Comparison of ENCODE assay signal across 1 cellular context in the genomic region with DNA sequence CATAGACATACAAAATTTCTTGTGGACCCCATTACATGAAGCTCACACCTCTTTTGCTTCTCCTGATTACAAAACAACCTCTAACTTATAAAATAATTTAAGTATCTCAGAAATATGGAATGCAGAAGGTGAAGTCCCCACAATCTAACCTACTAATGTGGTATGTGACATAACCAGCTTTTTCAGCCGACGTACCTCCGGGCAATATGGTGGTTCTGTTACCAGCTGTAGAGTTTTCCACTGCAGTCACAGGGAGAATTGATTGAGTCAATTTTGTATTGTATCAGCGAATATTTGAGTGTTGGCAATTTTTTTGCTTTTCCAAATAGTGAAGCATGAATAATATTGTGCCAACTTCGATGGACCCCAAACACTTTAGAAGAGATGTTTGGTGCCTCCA.
TF ChIP-seq lines count a peak whose summit lies in the region.

No MANE protein-coding gene starts in this region.

TF ChIP-seq in SK-N-SH treated with all-trans-retinoic acid at 6 μM for 48 hours, 23 proteins besides CTCF, POLR2A, EP300 and RAD21 (continued from another document):
- TF ChIP-seq, protein P1, sequence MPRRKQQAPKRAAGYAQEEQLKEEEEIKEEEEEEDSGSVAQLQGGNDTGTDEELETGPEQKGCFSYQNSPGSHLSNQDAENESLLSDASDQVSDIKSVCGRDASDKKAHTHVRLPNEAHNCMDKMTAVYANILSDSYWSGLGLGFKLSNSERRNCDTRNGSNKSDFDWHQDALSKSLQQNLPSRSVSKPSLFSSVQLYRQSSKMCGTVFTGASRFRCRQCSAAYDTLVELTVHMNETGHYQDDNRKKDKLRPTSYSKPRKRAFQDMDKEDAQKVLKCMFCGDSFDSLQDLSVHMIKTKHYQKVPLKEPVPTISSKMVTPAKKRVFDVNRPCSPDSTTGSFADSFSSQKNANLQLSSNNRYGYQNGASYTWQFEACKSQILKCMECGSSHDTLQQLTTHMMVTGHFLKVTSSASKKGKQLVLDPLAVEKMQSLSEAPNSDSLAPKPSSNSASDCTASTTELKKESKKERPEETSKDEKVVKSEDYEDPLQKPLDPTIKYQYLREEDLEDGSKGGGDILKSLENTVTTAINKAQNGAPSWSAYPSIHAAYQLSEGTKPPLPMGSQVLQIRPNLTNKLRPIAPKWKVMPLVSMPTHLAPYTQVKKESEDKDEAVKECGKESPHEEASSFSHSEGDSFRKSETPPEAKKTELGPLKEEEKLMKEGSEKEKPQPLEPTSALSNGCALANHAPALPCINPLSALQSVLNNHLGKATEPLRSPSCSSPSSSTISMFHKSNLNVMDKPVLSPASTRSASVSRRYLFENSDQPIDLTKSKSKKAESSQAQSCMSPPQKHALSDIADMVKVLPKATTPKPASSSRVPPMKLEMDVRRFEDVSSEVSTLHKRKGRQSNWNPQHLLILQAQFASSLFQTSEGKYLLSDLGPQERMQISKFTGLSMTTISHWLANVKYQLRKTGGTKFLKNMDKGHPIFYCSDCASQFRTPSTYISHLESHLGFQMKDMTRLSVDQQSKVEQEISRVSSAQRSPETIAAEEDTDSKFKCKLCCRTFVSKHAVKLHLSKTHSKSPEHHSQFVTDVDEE (CRISPR knock-in tag; IDR thresholded peaks at IDR 0.05) = no peak
- TF ChIP-seq ZNF565 (CRISPR knock-in tag; conservative IDR thresholded peaks at IDR 0.05; ENCODE audit: low read depth) (no peak), ISL1 (CRISPR knock-in tag; IDR thresholded peaks at IDR 0.05) (no peak), TCF4 (CRISPR knock-in tag; IDR thresholded peaks at IDR 0.05; ENCODE audit: borderline replicate concordance) (no peak), ZNF8 (CRISPR knock-in tag; IDR thresholded peaks at IDR 0.05) (no peak), ARNTL (CRISPR knock-in tag; IDR thresholded peaks at IDR 0.05; ENCODE audit: borderline replicate concordance, low read depth) (no peak), ZFP3 (CRISPR knock-in tag; IDR thresholded peaks at IDR 0.05) (no peak)
- TF ChIP-seq, protein P2, sequence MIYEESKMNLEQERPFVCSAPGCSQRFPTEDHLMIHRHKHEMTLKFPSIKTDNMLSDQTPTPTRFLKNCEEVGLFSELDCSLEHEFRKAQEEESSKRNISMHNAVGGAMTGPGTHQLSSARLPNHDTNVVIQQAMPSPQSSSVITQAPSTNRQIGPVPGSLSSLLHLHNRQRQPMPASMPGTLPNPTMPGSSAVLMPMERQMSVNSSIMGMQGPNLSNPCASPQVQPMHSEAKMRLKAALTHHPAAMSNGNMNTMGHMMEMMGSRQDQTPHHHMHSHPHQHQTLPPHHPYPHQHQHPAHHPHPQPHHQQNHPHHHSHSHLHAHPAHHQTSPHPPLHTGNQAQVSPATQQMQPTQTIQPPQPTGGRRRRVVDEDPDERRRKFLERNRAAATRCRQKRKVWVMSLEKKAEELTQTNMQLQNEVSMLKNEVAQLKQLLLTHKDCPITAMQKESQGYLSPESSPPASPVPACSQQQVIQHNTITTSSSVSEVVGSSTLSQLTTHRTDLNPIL (CRISPR knock-in tag; IDR thresholded peaks at IDR 0.05; ENCODE audit: low read depth) = no peak
